Comparison of ENCODE assay signal across 13 cellular contexts in genomic region chr7:157441023-157441399, GRCh38.
"Had no signal": no experiment of that assay in that cellular context is flagged by ENCODE, and none has a peak within 500 bp of the region (broad histone marks: within the 10 kb centered on the region; RNA-seq: fewer than 3 reads in every experiment).

No MANE protein-coding gene starts in this region.

- H3K4me1 Mint-ChIP-seq: activated CD4-positive, alpha-beta T cell treated with anti-CD3 and anti-CD28 coated beads, Interleukin-2, amount 10 ng/mL, durations not matched to agents 7 days and 5 days; activated naive CD4-positive, alpha-beta T cell treated with anti-CD3 and anti-CD28 coated beads, Interleukin-2, amount 10 ng/mL, durations not matched to agents 7 days and 5 days had no signal

- DNase-seq: activated CD4-positive, alpha-beta T cell treated with anti-CD3 and anti-CD28 coated beads, Interleukin-2, amount 10 ng/mL, durations not matched to agents 7 days and 5 days; activated CD4-positive, CD25-positive, alpha-beta regulatory T cell; activated naive CD4-positive, alpha-beta T cell treated with anti-CD3 and anti-CD28 coated beads, Interleukin-2, amount 10 ng/mL, durations not matched to agents 7 days and 5 days; activated T-cell treated with anti-CD3 and anti-CD28 coated beads, Interleukin-2, amount 50 U/mL, for 72 hours; caudate nucleus; effector CD8-positive, alpha-beta T cell; stimulated activated CD4-positive, alpha-beta T cell treated with anti-CD3 and anti-CD28 coated beads, Interleukin-2, amount 100 ng/mL, for 24 hours; stimulated activated naive CD4-positive, alpha-beta T cell; substantia nigra had no signal

- H3K27me3 ChIP-seq: right atrium auricular region had no signal

- H3K4me3 ChIP-seq: coronary artery, gastroesophageal sphincter, right atrium auricular region had no signal

- ATAC-seq: activated T-cell treated with anti-CD3 and anti-CD28 coated beads, Interleukin-2, amount 50 U/mL, for 72 hours; gastroesophageal sphincter had no signal

- H3K9me3 ChIP-seq: gastroesophageal sphincter, right atrium auricular region had no signal

- H3K36me3 ChIP-seq: gastroesophageal sphincter, right atrium auricular region had no signal

- H3K27ac Mint-ChIP-seq: activated CD4-positive, alpha-beta T cell treated with anti-CD3 and anti-CD28 coated beads, Interleukin-2, amount 10 ng/mL, durations not matched to agents 7 days and 5 days; activated naive CD4-positive, alpha-beta T cell treated with anti-CD3 and anti-CD28 coated beads, Interleukin-2, amount 10 ng/mL, durations not matched to agents 7 days and 5 days; activated T-cell treated with anti-CD3 and anti-CD28 coated beads, Interleukin-2, amount 50 U/mL, for 72 hours; T-helper 1 cell treated with Interleukin-12 subunit alpha and Interleukin-12 subunit beta and Interleukin-4 antibody, amounts not matched to agents 30 μg/mL and 1 μg/mL, for 36 hours had no signal

- H3K4me3 Mint-ChIP-seq: activated CD4-positive, alpha-beta T cell treated with anti-CD3 and anti-CD28 coated beads, Interleukin-2, amount 10 ng/mL, durations not matched to agents 7 days and 5 days; activated naive CD4-positive, alpha-beta T cell treated with anti-CD3 and anti-CD28 coated beads, Interleukin-2, amount 10 ng/mL, durations not matched to agents 7 days and 5 days; activated T-cell treated with anti-CD3 and anti-CD28 coated beads, Interleukin-2, amount 50 U/mL, for 72 hours; T-helper 1 cell treated with Interleukin-12 subunit alpha and Interleukin-12 subunit beta and Interleukin-4 antibody, amounts not matched to agents 30 μg/mL and 1 μg/mL, for 36 hours had no signal

- H3K36me3 Mint-ChIP-seq: activated naive CD4-positive, alpha-beta T cell treated with anti-CD3 and anti-CD28 coated beads, Interleukin-2, amount 10 ng/mL, durations not matched to agents 7 days and 5 days had no signal

- H3K9me3 Mint-ChIP-seq: activated CD4-positive, alpha-beta T cell treated with anti-CD3 and anti-CD28 coated beads, Interleukin-2, amount 10 ng/mL, durations not matched to agents 7 days and 5 days; activated naive CD4-positive, alpha-beta T cell treated with anti-CD3 and anti-CD28 coated beads, Interleukin-2, amount 10 ng/mL, durations not matched to agents 7 days and 5 days; activated T-cell treated with anti-CD3 and anti-CD28 coated beads, Interleukin-2, amount 50 U/mL, for 72 hours; T-helper 1 cell treated with Interleukin-12 subunit alpha and Interleukin-12 subunit beta and Interleukin-4 antibody, amounts not matched to agents 30 μg/mL and 1 μg/mL, for 36 hours had no signal

- H3K27ac ChIP-seq: coronary artery, gastroesophageal sphincter, right atrium auricular region had no signal

- H3K4me1 ChIP-seq: gastroesophageal sphincter, right atrium auricular region had no signal
